ENCODE assay signal across 8 cellular contexts in the genomic region with DNA sequence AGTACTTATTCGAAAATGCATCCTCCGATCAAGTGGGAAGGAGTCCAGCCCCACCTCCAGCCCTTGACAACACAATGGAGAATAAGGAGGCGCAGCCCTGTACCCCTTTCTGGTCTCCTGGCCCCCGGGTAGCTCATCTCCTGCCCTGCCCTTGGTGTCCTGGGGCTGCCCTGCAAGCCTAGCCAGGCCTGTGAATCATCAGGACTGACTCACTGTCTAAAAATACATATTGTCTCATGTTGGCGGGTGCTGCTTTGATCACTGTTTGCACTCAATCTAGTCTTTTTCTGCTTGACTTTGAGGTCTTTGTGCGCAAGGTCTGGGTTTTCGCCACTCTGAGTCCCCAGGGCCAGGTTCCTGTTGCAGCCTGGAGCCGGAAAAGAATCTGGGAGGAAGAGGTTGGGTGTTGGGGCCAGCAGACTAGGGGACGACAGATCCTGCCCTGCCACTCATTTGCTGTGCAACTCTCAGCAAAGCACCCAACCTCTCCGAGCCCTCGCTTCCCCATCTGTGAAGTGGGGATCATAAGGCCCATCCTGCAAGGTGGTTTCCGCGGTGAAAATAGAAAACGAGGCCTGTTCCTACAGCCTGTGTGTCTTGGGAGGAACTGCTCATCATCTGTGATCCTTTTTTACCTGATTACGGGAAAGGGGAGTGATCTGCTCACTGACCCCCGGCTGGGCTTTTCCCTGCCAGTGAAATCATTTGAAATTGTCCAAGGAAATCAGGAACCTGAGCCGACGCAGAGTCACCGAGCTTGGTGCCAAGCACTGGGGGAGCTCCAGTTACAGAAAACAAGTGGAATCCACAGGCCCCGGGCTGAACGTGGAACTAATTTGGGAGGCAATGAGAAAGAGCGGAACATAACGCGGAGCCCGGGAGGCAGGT.
DNase-seq lines count a peak whose midpoint lies in the region; ATAC-seq and TF ChIP-seq lines count a peak whose summit lies in the region.

No MANE protein-coding gene starts in this region.

- H3K9me3 ChIP-seq in esophagus (ENCODE audit: control insufficient read depth in 2 of 2, insufficient read depth in 1 of 2, low read depth in 1 of 2, low read length in 1 of 2): no peaks in the 10 kb centered on the region

- TF ChIP-seq CTCF in omental fat pad (IDR thresholded peaks at IDR 0.05): no peak

- H3K27me3 ChIP-seq in esophagus (ENCODE audit: control insufficient read depth in 1 of 2, insufficient read depth in 2 of 2, low read length in 2 of 2): no peaks in the 10 kb centered on the region

- peaks cover 4 to 7% of the 10 kb centered on the region in 2 donors for H3K4me1 ChIP-seq in esophagus (ENCODE audit: control insufficient read depth in 2 of 2, insufficient read depth in 2 of 2, low read length in 1 of 2)

- peak overlapping the region; percentile 53 to 88 for H3K27ac ChIP-seq in esophagus (ENCODE audit: low read depth in 2 of 2, low read length in 1 of 2)

- peak; percentile 79 for DNase-seq in A172 (ENCODE audit: low spot score)
- peak; percentile 44 for DNase-seq in NCI-H69 (lab: John Stamatoyannopoulos, UW)
- DNase-seq in omental fat pad (ENCODE audit: low spot score): no peak
- no peak for DNase-seq in NCI-H524 treated with DMSO at 0.1 percent for 48 hours (lab: John Stamatoyannopoulos, UW)
- no peak for DNase-seq in stimulated activated CD4-positive, alpha-beta T cell treated with anti-CD3 and anti-CD28 coated beads, Interleukin-15, amount 100 ng/mL, for 24 hours
- DNase-seq in SKM-1 treated with dmso at 0.1 percent for 144 hours (lab: John Stamatoyannopoulos, UW; ENCODE audit: unreplicated experiment): no peak

- WGBS in esophagus, 2 donors: 35 to 48% methylated on average over 25 of the region's 25 CpGs

- ATAC-seq in GM21576 (IDR thresholded peaks at IDR 0.05; ENCODE audit: unreplicated experiment) (peak; percentile 69), omental fat pad (ENCODE audit: low FRiP score) (peak; percentile 83)

- no peak overlapping the region for H3K4me3 ChIP-seq in esophagus (ENCODE audit: low read depth in 1 of 2, low read length in 2 of 2)

- H3K36me3 ChIP-seq in esophagus (ENCODE audit: control insufficient read depth in 2 of 2, insufficient read depth in 2 of 2, low read length in 1 of 2): no peaks in the 10 kb centered on the region

Comparison
In these comparisons a context has a peak if more than half of its experiments do, and no peak if none do; other contexts are left out.
1. DNase-seq: peak in A172 (single experiment) and NCI-H69 (single experiment); none in omental fat pad (single experiment), NCI-H524 treated with DMSO at 0.1 percent for 48 hours (single experiment), stimulated activated CD4-positive, alpha-beta T cell treated with anti-CD3 and anti-CD28 coated beads, Interleukin-15, amount 100 ng/mL, for 24 hours (single experiment) and SKM-1 treated with dmso at 0.1 percent for 144 hours (single experiment).